ENCODE assay signal across 17 cellular contexts in the genomic region with DNA sequence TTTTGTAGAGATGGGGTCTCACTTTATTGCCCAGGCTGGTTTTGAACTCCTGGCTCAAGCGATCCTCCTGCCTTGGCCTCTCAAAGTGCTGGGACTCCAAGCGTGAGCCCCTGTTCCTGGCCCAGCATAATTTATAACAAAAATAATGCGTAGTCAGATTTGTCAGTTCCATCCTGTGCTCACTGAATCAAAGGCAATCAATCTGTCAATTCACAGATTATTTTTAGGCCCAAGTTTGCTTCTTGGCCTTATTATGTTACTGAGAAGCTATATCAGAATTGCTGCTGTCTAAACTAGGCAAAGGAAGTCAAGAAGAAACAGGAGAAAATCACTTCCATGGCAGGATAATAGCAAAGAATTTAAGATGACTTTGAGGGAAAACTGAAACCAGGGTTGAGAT.
"Had no signal": no experiment of that assay in that cellular context is flagged by ENCODE, and none has a peak within 500 bp of the region (broad histone marks: within the 10 kb centered on the region; RNA-seq: fewer than 3 reads in every experiment).

No MANE protein-coding gene starts in this region.

- H3K9me3 ChIP-seq: esophagus muscularis mucosa, heart left ventricle, left lung, mucosa of descending colon had no signal

- H3K4me1 ChIP-seq: esophagus muscularis mucosa, foreskin keratinocyte, left lung had no signal

- H3K9me3 Mint-ChIP-seq: mesothelial cell of epicardium had no signal

- DNase-seq: central memory CD4-positive, alpha-beta T cell; dermis blood vessel endothelial cell; dorsolateral prefrontal cortex; effector CD4-positive, alpha-beta T cell; effector memory CD4-positive, alpha-beta T cell; foreskin keratinocyte; heart left ventricle; hippocampal formation; left cardiac atrium; left lung; left ventricle myocardium superior; mesenchymal stem cell; mucosa of descending colon had no signal

- H3K4me3 ChIP-seq: coronary artery, dorsolateral prefrontal cortex, esophagus muscularis mucosa, heart left ventricle, left lung, lung, mucosa of descending colon had no signal

- H3K4me3 Mint-ChIP-seq: mesothelial cell of epicardium had no signal

- H3K27me3 ChIP-seq: dorsolateral prefrontal cortex, esophagus muscularis mucosa, foreskin keratinocyte, heart left ventricle, left lung had no signal

- ATAC-seq: foreskin keratinocyte, heart left ventricle, left cardiac atrium, left lung, left ventricle myocardium superior, mucosa of descending colon had no signal

- H3K27ac ChIP-seq: coronary artery, dorsolateral prefrontal cortex, esophagus muscularis mucosa, foreskin keratinocyte, heart left ventricle, left lung had no signal

- H3K4me1 Mint-ChIP-seq: mesothelial cell of epicardium had no signal

- H3K27ac Mint-ChIP-seq: mesothelial cell of epicardium had no signal
